In the genomic region with DNA sequence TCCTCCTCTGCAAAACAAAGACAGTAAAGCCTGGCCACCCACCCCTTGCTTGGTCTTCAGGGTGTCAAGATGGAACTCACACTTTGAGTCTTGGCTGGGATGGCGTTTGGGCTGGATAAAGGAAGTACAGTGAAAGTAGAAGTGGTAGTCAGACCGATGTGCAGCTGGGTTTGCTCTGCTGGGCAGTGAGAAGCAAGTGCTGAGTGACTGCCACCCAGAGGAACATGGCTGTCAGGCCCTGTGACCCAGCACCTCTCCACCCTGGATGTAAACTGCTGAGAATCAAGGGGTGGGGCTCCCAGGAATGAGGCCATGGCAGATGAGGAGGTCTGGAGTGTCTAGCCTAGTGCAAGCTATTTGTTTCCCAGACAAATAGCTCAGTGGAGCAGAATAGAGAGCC, we compare ENCODE assay signal across 16 cellular contexts. TPM values are rescaled to one million over a fixed set of nuclear protein-coding genes. Genes with fewer than 3 reads are reported as not detected.
DNase-seq lines count a peak whose midpoint lies in the region; ATAC-seq and TF ChIP-seq lines count a peak whose summit lies in the region.
"Had no signal": no experiment of that assay in that cellular context is flagged by ENCODE, and none has a peak within 500 bp of the region (broad histone marks: within the 10 kb centered on the region; RNA-seq: fewer than 3 reads in every experiment).

No MANE protein-coding gene starts in this region.

- intact Hi-C loops in MCF 10A (cut with micrococcal nuclease) (no loop called here), mammary epithelial cell (cut with micrococcal nuclease) (loop anchor here (1.0 kb wide), 1 partner anchor 96 kb away; no protein-coding TSS in a partner anchor), upper lobe of right lung (cut with DNase I) (no loop called here)

- no peaks in the 10 kb centered on the region for H3K4me1 ChIP-seq in mammary epithelial cell (ENCODE audit: insufficient read depth, low read length)
- H3K4me1 ChIP-seq in upper lobe of right lung: no peaks in the 10 kb centered on the region
- H3K4me1 ChIP-seq: body of pancreas, SJSA1 had no signal

- no peaks in the 10 kb centered on the region for H3K9me3 Mint-ChIP-seq in MCF 10A (ENCODE audit: unreplicated experiment)
- H3K9me3 Mint-ChIP-seq in WTC11: peaks cover 20% of the 10 kb centered on the region

- no peak overlapping the region for H3K9ac ChIP-seq in mammary epithelial cell (ENCODE audit: insufficient read depth, low read length)

- H3K4me1 Mint-ChIP-seq in MCF 10A (ENCODE audit: insufficient read depth, unreplicated experiment) (no peaks in the 10 kb centered on the region), WTC11 (no peaks in the 10 kb centered on the region)

- no peaks in the 10 kb centered on the region for H3K9me3 ChIP-seq in mammary epithelial cell (replicated peaks; ENCODE audit: insufficient read depth, low read length)
- no peaks in the 10 kb centered on the region for H3K9me3 ChIP-seq in upper lobe of right lung
- H3K9me3 ChIP-seq: SJSA1 had no signal

- dilution Hi-C loops in mammary epithelial cell (cut with HindIII; ENCODE audit: low sequenced_read_pairs): no loop called here

- H3K36me3 ChIP-seq in mammary epithelial cell (ENCODE audit: insufficient read depth, low read length) (no peaks in the 10 kb centered on the region), upper lobe of right lung (no peaks in the 10 kb centered on the region)
- H3K36me3 ChIP-seq: SJSA1 had no signal

- H3K27me3 Mint-ChIP-seq in MCF 10A (ENCODE audit: insufficient read depth, unreplicated experiment) (peaks cover 37% of the 10 kb centered on the region), WTC11 (ENCODE audit: low read depth) (no peaks in the 10 kb centered on the region; the same call in 1 of the 2 replicates)

- CTCF ChIA-PET in MCF 10A (lab: Yijun Ruan, JAX): interaction anchor here (0.9 kb wide), 1 partner anchor 21 kb away, joined by 3 read pairs; no protein-coding TSS in a partner anchor
- CTCF ChIA-PET in mammary epithelial cell (lab: Charles Lee; ENCODE audit: low non-redundant PET): no interaction called here
- CTCF ChIA-PET in WTC11 (lab: Charles Lee): interaction anchor here (1.0 to 1.3 kb wide), 2 partner anchors 10 to 73 kb away, joined by 3 read pairs; no protein-coding TSS in a partner anchor

- DNase-seq in MCF 10A (ENCODE audit: unreplicated experiment) (peak; percentile 9), mammary epithelial cell (no peak), NAMALWA (ENCODE audit: low spot score) (peak; percentile 13), WTC11 (ENCODE audit: low spot score) (no peak), upper lobe of right lung (no peak), NCI-H345 (lab: John Stamatoyannopoulos, UW) (no peak), mucosa of gallbladder (ENCODE audit: low spot score) (no peak), NCI-H146 treated with DMSO at 0.1 percent for 48 hours (lab: John Stamatoyannopoulos, UW; ENCODE audit: unreplicated experiment) (no peak)
- DNase-seq: activated gamma-delta T cell treated with Interleukin-2 at 50 U/mL for 16 hours; body of pancreas; DND-41; Kasumi-1; NCI-H446 treated with DMSO at 0.1 percent for 48 hours; stimulated activated CD4-positive, alpha-beta T cell treated with anti-CD3 and anti-CD28 coated beads, Interleukin-4, amount 100 ng/mL, for 24 hours; stimulated activated naive CD8-positive, alpha-beta T cell treated with anti-CD3 and anti-CD28 coated beads, Interleukin-15, Interleukin-2, amounts not matched to agents 100 U/mL and 50 U/mL, for 24 hours had no signal

- H3K36me3 Mint-ChIP-seq in MCF 10A (ENCODE audit: insufficient read depth, unreplicated experiment): no peaks in the 10 kb centered on the region
- H3K36me3 Mint-ChIP-seq in WTC11: peaks cover 3% of the 10 kb centered on the region; the same call in 1 of the 2 replicates

- POLR2A ChIA-PET in MCF 10A (lab: Yijun Ruan, JAX) (no interaction called here), WTC11 (lab: Charles Lee) (no interaction called here)

- no peak overlapping the region for H3K4me2 ChIP-seq in mammary epithelial cell (ENCODE audit: insufficient read depth, low read depth, low read length)

- no peaks in the 10 kb centered on the region for H4K20me1 ChIP-seq in mammary epithelial cell (ENCODE audit: insufficient read depth, low read length)

- TF ChIP-seq CTCF in MCF 10A (IDR thresholded peaks at IDR 0.05; ENCODE audit: unreplicated experiment) (no peak), mammary epithelial cell (conservative IDR thresholded peaks at IDR 0.05 in 1 of 2, IDR thresholded peaks at IDR 0.05 in 1 of 2; ENCODE audit: extremely low read depth in 1 of 2, insufficient read depth in 1 of 2, low read depth in 1 of 2, low read length in 2 of 2) (peak in 1 of 2 donors; percentile 19), WTC11 (IDR thresholded peaks at IDR 0.05) (no peak), upper lobe of right lung (IDR thresholded peaks at IDR 0.05) (no peak)

- WGBS in mammary epithelial cell (ENCODE audit: low coverage, missing lambda C conversion rate): 74% methylated on average over 2 of the region's 2 CpGs

- H3K27me3 ChIP-seq in mammary epithelial cell (ENCODE audit: insufficient read depth, low read length): peaks cover 16% of the 10 kb centered on the region
- no peaks in the 10 kb centered on the region for H3K27me3 ChIP-seq in upper lobe of right lung
- H3K27me3 ChIP-seq: SJSA1 had no signal

- in situ Hi-C loops in mammary epithelial cell (cut with MboI; ENCODE audit: low sequenced_read_pairs in 2 of 2): no loop called here

- H3K4me3 ChIP-seq in mammary epithelial cell (replicated peaks in 1 of 3; ENCODE audit: insufficient read depth in 1 of 3, low read depth in 2 of 3, low read length in 3 of 3) (no peak overlapping the region), upper lobe of right lung (no peak overlapping the region)
- H3K4me3 ChIP-seq: body of pancreas, SJSA1 had no signal

- H3K27ac ChIP-seq in mammary epithelial cell (ENCODE audit: insufficient read depth, low read depth, low read length) (no peak overlapping the region), upper lobe of right lung (no peak overlapping the region)
- H3K27ac ChIP-seq: body of pancreas, SJSA1 had no signal

- no peak overlapping the region for H3K4me3 Mint-ChIP-seq in MCF 10A (ENCODE audit: unreplicated experiment)
- H3K4me3 Mint-ChIP-seq in WTC11: no peak overlapping the region

- ATAC-seq in WTC11 (peak; percentile 39; the same call in 1 of the 2 replicates), upper lobe of right lung (peak; percentile 53)
- ATAC-seq: body of pancreas; stimulated activated naive CD8-positive, alpha-beta T cell treated with anti-CD3 and anti-CD28 coated beads, Interleukin-15, Interleukin-2, amounts not matched to agents 100 U/mL and 50 U/mL, for 24 hours had no signal

- BruUV-seq in MCF 10A (replicated peaks; lab: Mats Ljungman, UMichigan) (no TSS peak), mammary epithelial cell (replicated peaks; lab: Mats Ljungman, UMichigan) (no TSS peak)

- no peak overlapping the region for H2AFZ ChIP-seq in mammary epithelial cell (ENCODE audit: low read depth, low read length)

- no peaks in the 10 kb centered on the region for H3K79me2 ChIP-seq in mammary epithelial cell (ENCODE audit: insufficient read depth, low read length)

- H3K27ac Mint-ChIP-seq in MCF 10A (ENCODE audit: low read depth, unreplicated experiment) (no peak overlapping the region), WTC11 (no peak overlapping the region)

TF ChIP-seq in WTC11, 78 proteins besides CTCF, POLR2A, EP300 and RAD21 (continues in another document):
- TF ChIP-seq, protein P1, sequence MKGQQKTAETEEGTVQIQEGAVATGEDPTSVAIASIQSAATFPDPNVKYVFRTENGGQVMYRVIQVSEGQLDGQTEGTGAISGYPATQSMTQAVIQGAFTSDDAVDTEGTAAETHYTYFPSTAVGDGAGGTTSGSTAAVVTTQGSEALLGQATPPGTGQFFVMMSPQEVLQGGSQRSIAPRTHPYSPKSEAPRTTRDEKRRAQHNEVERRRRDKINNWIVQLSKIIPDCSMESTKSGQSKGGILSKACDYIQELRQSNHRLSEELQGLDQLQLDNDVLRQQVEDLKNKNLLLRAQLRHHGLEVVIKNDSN (CRISPR knock-in tag; IDR thresholded peaks at IDR 0.05): no peak
- no peak for TF ChIP-seq ZNF416 (CRISPR knock-in tag; IDR thresholded peaks at IDR 0.05)
- no peak for TF ChIP-seq TCF7 (CRISPR knock-in tag; IDR thresholded peaks at IDR 0.05; ENCODE audit: low read depth)
- TF ChIP-seq, protein P2, sequence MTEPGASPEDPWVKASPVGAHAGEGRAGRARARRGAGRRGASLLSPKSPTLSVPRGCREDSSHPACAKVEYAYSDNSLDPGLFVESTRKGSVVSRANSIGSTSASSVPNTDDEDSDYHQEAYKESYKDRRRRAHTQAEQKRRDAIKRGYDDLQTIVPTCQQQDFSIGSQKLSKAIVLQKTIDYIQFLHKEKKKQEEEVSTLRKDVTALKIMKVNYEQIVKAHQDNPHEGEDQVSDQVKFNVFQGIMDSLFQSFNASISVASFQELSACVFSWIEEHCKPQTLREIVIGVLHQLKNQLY (CRISPR knock-in tag; IDR thresholded peaks at IDR 0.05): no peak
- TF ChIP-seq CDX4 (CRISPR knock-in tag; IDR thresholded peaks at IDR 0.05; ENCODE audit: borderline replicate concordance): no peak
- TF ChIP-seq ZNF232 (CRISPR knock-in tag; IDR thresholded peaks at IDR 0.05): no peak

RNA-seq across cellular contexts. Expression of gene POFUT2, which starts 51.2 kb away (rescaled TPM):
- total RNA-seq in MCF 10A (2022) (25.2 and 31.3 TPM in 2 replicates), mammary epithelial cell (10 to 100 TPM; 19.3 to 25.0 TPM), WTC11 (2021) (37.1 to 41.4 TPM (median 39.7 TPM) in 3 replicates), upper lobe of right lung (29.0 TPM), mucosa of gallbladder (42.7 TPM)
- 14.1 TPM for polyA plus RNA-seq in mammary epithelial cell
- polyA minus RNA-seq in mammary epithelial cell: 9.7 TPM

Comparison
In these comparisons a context has a peak if more than half of its experiments do, and no peak if none do; other contexts are left out.
1. DNase-seq: peak in MCF 10A (single experiment) and NAMALWA (single experiment); none in mammary epithelial cell (single experiment), WTC11 (single experiment), upper lobe of right lung (single experiment), NCI-H345 (single experiment), mucosa of gallbladder (single experiment) and NCI-H146 treated with DMSO at 0.1 percent for 48 hours (single experiment).